Comparison of ENCODE assay signal across 11 cellular contexts in genomic region chr18:34121157-34121807, GRCh38.
DNase-seq lines count a peak whose midpoint lies in the region; ATAC-seq and TF ChIP-seq lines count a peak whose summit lies in the region.
"Had no signal": no experiment of that assay in that cellular context is flagged by ENCODE, and none has a peak within 500 bp of the region (broad histone marks: within the 10 kb centered on the region; RNA-seq: fewer than 3 reads in every experiment).

No MANE protein-coding gene starts in this region.

- DNase-seq in NCI-H2196 (lab: John Stamatoyannopoulos, UW; ENCODE audit: unreplicated experiment) = peak; percentile 23
- no peak for DNase-seq in NCI-H2196 treated with DMSO at 0.1 percent for 48 hours (lab: John Stamatoyannopoulos, UW; ENCODE audit: unreplicated experiment)
- DNase-seq in SK-MEL-5 (ENCODE audit: low read depth, low spot score) = peak; percentile 16
- peak; percentile 28 for DNase-seq in hepatocyte (ENCODE audit: low spot score)
- DNase-seq in type B pancreatic cell (ENCODE audit: extremely low spot score, unreplicated experiment) = no peak
- no peak for DNase-seq in lower leg skin (ENCODE audit: low spot score in 2 of 2)
- DNase-seq in T-helper 1 cell = no peak
- DNase-seq: stimulated activated naive CD4-positive, alpha-beta T cell; WERI-Rb-1 had no signal

- in situ Hi-C loops in SK-MEL-5 (cut with HindIII; ENCODE audit: low pct_unique_long_range_greater_than_20kb, low sequenced_read_pairs) = no loop called here

- WGBS in hepatocyte (ENCODE audit: low lambda C conversion rate, missing lambda C conversion rate) = 54% methylated on average over 4 of the region's 4 CpGs
- 34% methylated on average over 4 of the region's 4 CpGs for WGBS in lower leg skin, 2 donors

- H3K36me3 ChIP-seq in hepatocyte (replicated peaks; ENCODE audit: insufficient read depth, low read depth) = no peaks in the 10 kb centered on the region
- H3K36me3 ChIP-seq: WERI-Rb-1 had no signal

- no peaks in the 10 kb centered on the region for H3K9me3 ChIP-seq in hepatocyte (ENCODE audit: low read depth)

- ATAC-seq in GM21447 (IDR thresholded peaks at IDR 0.05; ENCODE audit: unreplicated experiment) = no peak

- H3K36me3 Mint-ChIP-seq in type B pancreatic cell = no peaks in the 10 kb centered on the region

- H3K4me3 Mint-ChIP-seq in type B pancreatic cell = peak overlapping the region; percentile 79

- peak overlapping the region; percentile 34 for H3K4me2 ChIP-seq in hepatocyte

- TF ChIP-seq POLR2A in lower leg skin (IDR thresholded peaks at IDR 0.05) = no peak

- H3K9me2 ChIP-seq in hepatocyte (replicated peaks; ENCODE audit: insufficient read depth) = no peaks in the 10 kb centered on the region

- TF ChIP-seq CTCF in hepatocyte (IDR thresholded peaks at IDR 0.05; ENCODE audit: poor library complexity) = no peak
- TF ChIP-seq CTCF in type B pancreatic cell (conservative IDR thresholded peaks at IDR 0.05) = no peak
- TF ChIP-seq CTCF in lower leg skin (IDR thresholded peaks at IDR 0.05) = no peak

- no peaks in the 10 kb centered on the region for H3K79me2 ChIP-seq in hepatocyte

- no peak overlapping the region for H3K4me3 ChIP-seq in hepatocyte
- no peak overlapping the region for H3K4me3 ChIP-seq in lower leg skin (ENCODE audit: low read depth, poor library complexity, severe bottlenecking)
- H3K4me3 ChIP-seq: skin epidermis had no signal

- H3K4me1 Mint-ChIP-seq in type B pancreatic cell (ENCODE audit: unreplicated experiment) = peaks cover 26% of the 10 kb centered on the region

- H3K27me3 Mint-ChIP-seq in type B pancreatic cell = no peaks in the 10 kb centered on the region

- H4K20me1 ChIP-seq in hepatocyte (ENCODE audit: insufficient read depth, poor library complexity, severe bottlenecking) = no peaks in the 10 kb centered on the region

- no peak overlapping the region for H2AFZ ChIP-seq in hepatocyte

- H3K9me3 Mint-ChIP-seq in type B pancreatic cell = no peaks in the 10 kb centered on the region

- H3K27me3 ChIP-seq in hepatocyte = no peaks in the 10 kb centered on the region

- intact Hi-C loops in lower leg skin (cut with DNase I; ENCODE audit: low total_unique reads) = no loop called here

- H3K27ac Mint-ChIP-seq in type B pancreatic cell = peak overlapping the region; percentile 89

- peaks cover 22% of the 10 kb centered on the region for H3K4me1 ChIP-seq in hepatocyte (ENCODE audit: insufficient read depth)

- peak overlapping the region; percentile 6 for H3K27ac ChIP-seq in hepatocyte
- H3K27ac ChIP-seq: skin epidermis, WERI-Rb-1 had no signal

Comparison
In these comparisons a context has a peak if more than half of its experiments do, and no peak if none do; other contexts are left out.
1. DNase-seq: peak in NCI-H2196 (single experiment), SK-MEL-5 (single experiment) and hepatocyte (single experiment); none in NCI-H2196 treated with DMSO at 0.1 percent for 48 hours (single experiment), type B pancreatic cell (single experiment), lower leg skin (0 of 2) and T-helper 1 cell (0 of 5).